ENCODE assay signal across 15 cellular contexts in the genomic region with DNA sequence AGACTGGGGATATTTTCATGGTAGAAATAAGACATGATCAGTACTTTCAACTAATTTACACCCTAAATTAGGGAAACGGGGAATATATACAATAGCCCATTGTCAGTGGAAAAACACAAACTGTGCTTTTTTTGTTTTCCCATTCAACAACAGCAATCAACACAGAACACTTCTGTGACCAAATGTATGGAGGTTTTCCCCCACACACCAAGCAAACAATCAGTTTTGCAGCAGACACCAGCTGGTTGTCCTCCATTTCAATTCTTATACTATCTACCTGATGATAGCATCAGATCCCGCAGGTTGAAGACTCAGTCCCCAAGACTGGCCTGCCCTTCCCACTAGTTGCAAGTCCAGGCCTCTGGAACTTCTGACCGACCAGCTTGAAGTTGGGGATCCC.
DNase-seq lines count a peak whose midpoint lies in the region; ATAC-seq and TF ChIP-seq lines count a peak whose summit lies in the region.
"Had no signal": no experiment of that assay in that cellular context is flagged by ENCODE, and none has a peak within 500 bp of the region (broad histone marks: within the 10 kb centered on the region; RNA-seq: fewer than 3 reads in every experiment).

No MANE protein-coding gene starts in this region.

- POLR2A ChIA-PET in HEK293 (lab: Yijun Ruan, JAX): no interaction called here

- ATAC-seq in HG02884 (IDR thresholded peaks at IDR 0.05; ENCODE audit: unreplicated experiment) (no peak), GM19023 (IDR thresholded peaks at IDR 0.05; ENCODE audit: unreplicated experiment) (no peak)
- ATAC-seq: GM12878 had no signal

- no peaks in the 10 kb centered on the region for H3K4me1 ChIP-seq in HEK293 (ENCODE audit: control insufficient read depth, insufficient read depth, low read length)

- peak in 9 of 49 donors; percentile 7 to 44 (median 17) for DNase-seq in substantia nigra (lab: John Stamatoyannopoulos, UW)
- DNase-seq in activated CD4-positive, alpha-beta T cell treated with anti-CD3 and anti-CD28 coated beads for 48 hours: no peak
- DNase-seq in activated CD8-positive, alpha-beta memory T cell treated with anti-CD3 and anti-CD28 coated beads, Interleukin-2, amount 50 U/mL, for 4 hours: no peak
- DNase-seq: ACHN; BE2C; CD4-positive, alpha-beta memory T cell; DMS79; HCEC 1CT had no signal

- H3K9me3 ChIP-seq in HEK293 (ENCODE audit: control insufficient read depth, insufficient read depth, low read depth, low read length): no peaks in the 10 kb centered on the region
- H3K9me3 ChIP-seq: BE2C had no signal

- CTCF ChIA-PET in HEK293 (lab: Yijun Ruan, JAX): interaction anchor here (0.6 to 5.7 kb wide), 5 partner anchors 10 to 201 kb away, joined by 3 to 59 read pairs (median 3); no protein-coding TSS in a partner anchor

- H3K27me3 ChIP-seq in layer of hippocampus (ENCODE audit: control insufficient read depth, insufficient read depth, low read length): no peaks in the 10 kb centered on the region
- H3K27me3 ChIP-seq: BE2C had no signal

- H3K27ac ChIP-seq in HEK293 (ENCODE audit: extremely low read depth, low read depth, low read length): no peak overlapping the region
- peak overlapping the region; percentile 96 for H3K27ac ChIP-seq in cingulate gyrus (ENCODE audit: low read depth, low read length)
- peak overlapping the region; percentile 95 for H3K27ac ChIP-seq in layer of hippocampus (ENCODE audit: low read depth, low read length)
- H3K27ac ChIP-seq in substantia nigra (ENCODE audit: low read depth, low read length, poor library complexity, severe bottlenecking): peak overlapping the region; percentile 98
- H3K27ac ChIP-seq: HL-60 had no signal

- H3K36me3 ChIP-seq in HEK293 (ENCODE audit: control insufficient read depth in 2 of 2, insufficient read depth in 1 of 2, low read length in 2 of 2): peaks cover 0 to 13% of the 10 kb centered on the region in 2 experiments; a peak in 1 of 3 replicates
- H3K36me3 ChIP-seq: BE2C had no signal

- TF ChIP-seq CTCF in HEK293 (tag by site-specific recombination; IDR thresholded peaks at IDR 0.05): no peak

- H3K4me3 ChIP-seq in HEK293 (ENCODE audit: low read depth, low read length): no peak overlapping the region
- H3K4me3 ChIP-seq: GM12878 had no signal

TF ChIP-seq in HEK293, 187 proteins besides CTCF, POLR2A, EP300 and RAD21:
- TF ChIP-seq ZNF768 (tag by site-specific recombination; IDR thresholded peaks at IDR 0.05): no peak
- TF ChIP-seq, protein P1, sequence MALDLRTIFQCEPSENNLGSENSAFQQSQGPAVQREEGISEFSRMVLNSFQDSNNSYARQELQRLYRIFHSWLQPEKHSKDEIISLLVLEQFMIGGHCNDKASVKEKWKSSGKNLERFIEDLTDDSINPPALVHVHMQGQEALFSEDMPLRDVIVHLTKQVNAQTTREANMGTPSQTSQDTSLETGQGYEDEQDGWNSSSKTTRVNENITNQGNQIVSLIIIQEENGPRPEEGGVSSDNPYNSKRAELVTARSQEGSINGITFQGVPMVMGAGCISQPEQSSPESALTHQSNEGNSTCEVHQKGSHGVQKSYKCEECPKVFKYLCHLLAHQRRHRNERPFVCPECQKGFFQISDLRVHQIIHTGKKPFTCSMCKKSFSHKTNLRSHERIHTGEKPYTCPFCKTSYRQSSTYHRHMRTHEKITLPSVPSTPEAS (tag by site-specific recombination; IDR thresholded peaks at IDR 0.05): no peak
- 0 out of 2 replicates have a peak, but pooled peaks have one; percentile 30 for TF ChIP-seq SCRT1 (tag by site-specific recombination; IDR thresholded peaks at IDR 0.05; ENCODE audit: borderline replicate concordance)
- 0 out of 2 replicates have a peak, but pooled peaks have one; percentile 30 for TF ChIP-seq SCRT2 (tag by site-specific recombination; IDR thresholded peaks at IDR 0.05)
- TF ChIP-seq ZNF837 (tag by site-specific recombination; IDR thresholded peaks at IDR 0.05): no peak
- no peak for TF ChIP-seq ZXDB (tag by site-specific recombination; IDR thresholded peaks at IDR 0.05)
- no peak for TF ChIP-seq KLF1 (tag by site-specific recombination; IDR thresholded peaks at IDR 0.05)
- TF ChIP-seq YY2 (tag by site-specific recombination; IDR thresholded peaks at IDR 0.05): no peak
- TF ChIP-seq GLIS2 (tag by site-specific recombination; IDR thresholded peaks at IDR 0.05): no peak
- no peak for TF ChIP-seq ZNF621 (tag by site-specific recombination; IDR thresholded peaks at IDR 0.05)
TF ChIP-seq in HEK293: peak in this region for 2.
